Comparison of ENCODE assay signal across 8 cellular contexts in genomic region chr2:173402405-173402974, GRCh38. TPM values are rescaled to one million over a fixed set of nuclear protein-coding genes. Genes with fewer than 3 reads are reported as not detected.
A peak's percentile ranks its signal among the peaks of the same experiment; 100 is the strongest.
DNase-seq lines count a peak whose midpoint lies in the region; ATAC-seq and TF ChIP-seq lines count a peak whose summit lies in the region.

No MANE protein-coding gene starts in this region.

- no peaks in the 10 kb centered on the region for H3K36me3 Mint-ChIP-seq in activated CD4-positive, alpha-beta T cell treated with anti-CD3 and anti-CD28 coated beads, Interleukin-2, amount 10 ng/mL, durations not matched to agents 7 days and 5 days (ENCODE audit: low read depth)

- peaks cover 56% of the 10 kb centered on the region for H3K27me3 Mint-ChIP-seq in activated CD4-positive, alpha-beta T cell treated with anti-CD3 and anti-CD28 coated beads, Interleukin-2, amount 10 ng/mL, durations not matched to agents 7 days and 5 days

- no peak for TF ChIP-seq POLR2A in lower leg skin (IDR thresholded peaks at IDR 0.05)

- H3K9me3 Mint-ChIP-seq in activated CD4-positive, alpha-beta T cell treated with anti-CD3 and anti-CD28 coated beads, Interleukin-2, amount 10 ng/mL, durations not matched to agents 7 days and 5 days = no peaks in the 10 kb centered on the region

- peak; percentile 68 for ATAC-seq in HG03280 (IDR thresholded peaks at IDR 0.05; ENCODE audit: unreplicated experiment)
- no peak for ATAC-seq in GM18519 (IDR thresholded peaks at IDR 0.05; ENCODE audit: low FRiP score, unreplicated experiment)

- CTCF ChIA-PET in activated CD4-positive, alpha-beta T cell treated with anti-CD3 and anti-CD28 coated beads, Interleukin-2, amount 10 ng/mL, durations not matched to agents 7 days and 5 days (lab: Charles Lee) = interaction anchor here (0.6 to 1.6 kb wide), 8 partner anchors 10 to 939 kb away, joined by 3 to 13 read pairs (median 4); no protein-coding TSS in a partner anchor

- DNase-seq in GM10266 (ENCODE audit: extremely low spot score) (peak; percentile 82), NCI-H524 treated with DMSO at 0.1 percent for 48 hours (lab: John Stamatoyannopoulos, UW) (peak; percentile 60), dermis microvascular lymphatic vessel endothelial cell (ENCODE audit: low read depth in 2 of 2) (peak; percentile 70 to 79), lower leg skin (ENCODE audit: low spot score in 2 of 2) (peak; percentile 73 to 92)
- DNase-seq in activated CD4-positive, alpha-beta T cell treated with anti-CD3 and anti-CD28 coated beads, Interleukin-2, amount 10 ng/mL, durations not matched to agents 7 days and 5 days = peak; percentile 81
- peak; percentile 45 to 55 (median 51) for DNase-seq in stimulated activated CD4-positive, alpha-beta T cell treated with anti-CD3 and anti-CD28 coated beads, TNF-alpha, amount 100 ng/mL, for 4 hours (ENCODE audit: low read depth in 3 of 3)

- POLR2A ChIA-PET in activated CD4-positive, alpha-beta T cell treated with anti-CD3 and anti-CD28 coated beads, Interleukin-2, amount 10 ng/mL, durations not matched to agents 7 days and 5 days (lab: Charles Lee) = no interaction called here

- intact Hi-C loops in lower leg skin (cut with DNase I; ENCODE audit: low total_unique reads) = loop anchor here (5.0 kb wide), 1 partner anchor 940 kb away; no protein-coding TSS in a partner anchor

- no peak overlapping the region for H3K4me3 ChIP-seq in lower leg skin (ENCODE audit: low read depth, poor library complexity, severe bottlenecking)

- peaks cover 5% of the 10 kb centered on the region for H3K4me1 Mint-ChIP-seq in activated CD4-positive, alpha-beta T cell treated with anti-CD3 and anti-CD28 coated beads, Interleukin-2, amount 10 ng/mL, durations not matched to agents 7 days and 5 days

- 3 to 5% methylated on average over 21 of the region's 21 CpGs for WGBS in lower leg skin, 2 donors

- TF ChIP-seq CTCF in GM10266 (IDR thresholded peaks at IDR 0.05; ENCODE audit: control insufficient read depth, insufficient read depth, low read depth, missing control alignments) (peak; percentile 88), lower leg skin (IDR thresholded peaks at IDR 0.05) (peak in 1 of 3 donors; percentile 75)

- no peak overlapping the region for H3K4me3 Mint-ChIP-seq in activated CD4-positive, alpha-beta T cell treated with anti-CD3 and anti-CD28 coated beads, Interleukin-2, amount 10 ng/mL, durations not matched to agents 7 days and 5 days

- no peak overlapping the region for H3K27ac Mint-ChIP-seq in activated CD4-positive, alpha-beta T cell treated with anti-CD3 and anti-CD28 coated beads, Interleukin-2, amount 10 ng/mL, durations not matched to agents 7 days and 5 days

RNA-seq across cellular contexts. Expression of gene CDCA7, which starts 47.8 kb away (rescaled TPM):
- 100 to 1,000 TPM; 105 to 113 TPM for total RNA-seq in activated CD4-positive, alpha-beta T cell treated with anti-CD3 and anti-CD28 coated beads, Interleukin-2, amount 10 ng/mL, durations not matched to agents 7 days and 5 days
- total RNA-seq in dermis microvascular lymphatic vessel endothelial cell (4.0 and 6.4 TPM in 2 replicates), lower leg skin (1 to 10 TPM; 5.4 to 6.6 (median 5.7) TPM)

Comparison
In these comparisons a context has a peak if more than half of its experiments do, and no peak if none do; other contexts are left out.
1. RNA of gene CDCA7, which starts 47.8 kb away (total RNA-seq): 105 to 113 TPM in activated CD4-positive, alpha-beta T cell treated with anti-CD3 and anti-CD28 coated beads, Interleukin-2, amount 10 ng/mL, durations not matched to agents 7 days and 5 days; 4.0 to 6.4 TPM in dermis microvascular lymphatic vessel endothelial cell and 5.4 to 6.6 TPM in lower leg skin; every median in the first group is over 10 times any median in the second.
2. Peak in every context shown above with its lines, with median percentiles within 50 percentile points of each other: DNase-seq.